In the genomic region with DNA sequence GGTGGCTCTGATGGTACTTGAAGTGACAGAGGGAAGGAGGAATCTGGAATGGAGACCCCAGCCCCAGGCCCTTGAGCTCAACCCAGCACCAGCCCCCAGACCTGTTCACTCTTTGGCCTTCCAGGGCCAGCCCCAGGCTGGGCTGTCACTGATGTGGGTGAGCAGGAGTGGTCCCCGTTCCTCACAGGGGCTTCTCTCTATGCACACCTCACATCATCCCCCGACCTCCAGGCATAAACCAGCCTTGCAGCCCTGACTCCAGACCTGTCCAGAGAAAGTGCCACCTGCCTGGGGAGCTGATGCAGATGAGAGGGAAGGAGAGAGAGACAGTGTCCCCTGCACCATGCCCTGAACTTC, we compare ENCODE assay signal across 1 cellular context.
TF ChIP-seq lines count a peak whose summit lies in the region.

No MANE protein-coding gene starts in this region.

TF ChIP-seq in SK-N-SH, 30 proteins besides CTCF, POLR2A, EP300 and RAD21 (continued from another document):
- TF ChIP-seq RFX5 (IDR thresholded peaks at IDR 0.05; ENCODE audit: low read length) (no peak), RXRA (IDR thresholded peaks at IDR 0.05; ENCODE audit: borderline replicate concordance, low read depth) (no peak), FOXJ3 (CRISPR knock-in tag; IDR thresholded peaks at IDR 0.05) (no peak), TEAD4 (IDR thresholded peaks at IDR 0.05; ENCODE audit: borderline replicate concordance, insufficient read depth) (no peak), JUND (IDR thresholded peaks at IDR 0.05) (no peak)
